Comparison of ENCODE assay signal across 10 cellular contexts in genomic region chr19:55075366-55075998, GRCh38. TPM values are rescaled to one million over a fixed set of nuclear protein-coding genes. Genes with fewer than 3 reads are reported as not detected.
DNase-seq lines count a peak whose midpoint lies in the region; ATAC-seq and TF ChIP-seq lines count a peak whose summit lies in the region.
"Had no signal": no experiment of that assay in that cellular context is flagged by ENCODE, and none has a peak within 500 bp of the region (broad histone marks: within the 10 kb centered on the region; RNA-seq: fewer than 3 reads in every experiment).

EPS8L1 (plus strand) TSS chr19:55075869; CDS start chr19:55076445, 576 bp downstream.

- in situ Hi-C loops in Panc1 (cut with HindIII; ENCODE audit: low pct_unique_long_range_greater_than_20kb, low sequenced_read_pairs), result no loop called here

- H3K36me3 ChIP-seq in Panc1 (ENCODE audit: control insufficient read depth, insufficient read depth, low read length), result no peaks in the 10 kb centered on the region
- no peaks in the 10 kb centered on the region for H3K36me3 ChIP-seq in iPS-18a (ENCODE audit: control insufficient read depth, low read depth, low read length)
- H3K36me3 ChIP-seq in osteoblast (ENCODE audit: insufficient read depth, low read length), result no peaks in the 10 kb centered on the region
- no peaks in the 10 kb centered on the region for H3K36me3 ChIP-seq in MM.1S (replicated peaks; ENCODE audit: insufficient read depth, low read length)
- H3K36me3 ChIP-seq: heart left ventricle had no signal

- intact Hi-C loops in Panc1 (cut with micrococcal nuclease; ENCODE audit: unreplicated experiment), result no loop called here

- no peak for ATAC-seq in Panc1
- no peak for ATAC-seq in HG03521 (IDR thresholded peaks at IDR 0.05; ENCODE audit: unreplicated experiment)
- ATAC-seq: heart left ventricle had no signal

- H3K4me2 ChIP-seq in H9 (ENCODE audit: insufficient read depth, insufficient read length, low read length), result peak within 1 kb of the TSS; percentile 15
- H3K4me2 ChIP-seq in osteoblast (ENCODE audit: insufficient read depth, low read length), result no peak within 1 kb of the TSS
- no peak within 1 kb of the TSS for H3K4me2 ChIP-seq in MM.1S (ENCODE audit: low read depth, low read length)

- H3K23me2 ChIP-seq in H9 (ENCODE audit: insufficient read length, low read depth, low read length, poor library complexity, severe bottlenecking), result peaks cover 6% of the 10 kb centered on the region

- WGBS in H9 (ENCODE audit: extremely low coverage, insufficient read length, low lambda C conversion rate), result no CpG with 5 or more reads among the region's 18 CpGs

- H2AFZ ChIP-seq in H9 (ENCODE audit: low read length) (no peak within 1 kb of the TSS), osteoblast (ENCODE audit: low read length) (no peak within 1 kb of the TSS), MM.1S (ENCODE audit: low read length) (no peak within 1 kb of the TSS)

- H2BK20ac ChIP-seq in H9 (ENCODE audit: low read depth, low read length, poor library complexity, severe bottlenecking), result no peak within 1 kb of the TSS

- CTCF ChIA-PET in Panc1 (lab: Charles Lee), result interaction anchor here (1.1 kb wide), 1 partner anchor 10 kb away, joined by 3 read pairs; no protein-coding TSS in a partner anchor

- H4K20me1 ChIP-seq in H9 (ENCODE audit: control insufficient read depth, insufficient read depth, insufficient read length), result no peaks in the 10 kb centered on the region
- H4K20me1 ChIP-seq in osteoblast (ENCODE audit: insufficient read depth, low read length), result no peaks in the 10 kb centered on the region
- no peaks in the 10 kb centered on the region for H4K20me1 ChIP-seq in MM.1S (ENCODE audit: insufficient read depth, low read length)

- H3K27me3 ChIP-seq in H9 (ENCODE audit: insufficient read depth, low read length) (peaks cover 17% of the 10 kb centered on the region; the same call in 1 of the 2 replicates), Panc1 (ENCODE audit: control insufficient read depth, insufficient read depth, low read length) (no peaks in the 10 kb centered on the region), iPS-18a (ENCODE audit: control insufficient read depth, insufficient read depth, low read length) (peaks cover 66% of the 10 kb centered on the region), osteoblast (ENCODE audit: insufficient read depth, low read length) (peaks cover 16% of the 10 kb centered on the region), MM.1S (replicated peaks; ENCODE audit: insufficient read depth, low read length) (peaks cover 7% of the 10 kb centered on the region; the same call in 1 of the 2 replicates)

- TF ChIP-seq CTCF in H9 (conservative IDR thresholded peaks at IDR 0.05), result no peak
- TF ChIP-seq CTCF in Panc1 (IDR thresholded peaks at IDR 0.05), result no peak
- TF ChIP-seq CTCF in osteoblast (IDR thresholded peaks at IDR 0.05; ENCODE audit: extremely low read depth, low read depth, low read length), result no peak
- no peak for TF ChIP-seq CTCF in MM.1S (IDR thresholded peaks at IDR 0.05; ENCODE audit: low read length)

- no peak within 1 kb of the TSS for H2BK12ac ChIP-seq in H9 (ENCODE audit: insufficient read length, low read depth, low read length)

- no peak within 1 kb of the TSS for H3K27ac ChIP-seq in H9 (ENCODE audit: insufficient read length, low read depth, low read length)
- no peak within 1 kb of the TSS for H3K27ac ChIP-seq in Panc1 (ENCODE audit: low read length)
- no peak within 1 kb of the TSS for H3K27ac ChIP-seq in iPS-18a (ENCODE audit: low read length)
- H3K27ac ChIP-seq in osteoblast (ENCODE audit: low read depth, low read length), result no peak within 1 kb of the TSS
- no peak within 1 kb of the TSS for H3K27ac ChIP-seq in MM.1S (ENCODE audit: low read length)
- H3K27ac ChIP-seq: heart left ventricle, SK-N-MC had no signal

- H4K91ac ChIP-seq in H9 (ENCODE audit: insufficient read length, low read depth, low read length), result no peak within 1 kb of the TSS

- POLR2A ChIA-PET in Panc1 (lab: Charles Lee), result interaction anchor here (0.6 kb wide), 1 partner anchor 30 kb away, joined by 3 read pairs; no protein-coding TSS in a partner anchor

- H2BK120ac ChIP-seq in H9 (ENCODE audit: low read depth, low read length, poor library complexity, severe bottlenecking), result no peak within 1 kb of the TSS

- DNase-seq in H9 (peak; percentile 94), Panc1 (ENCODE audit: low read depth, low spot score) (no peak), osteoblast (ENCODE audit: insufficient read length, low spot score, missing footprints) (peak; percentile 56), MM.1S (no peak), C1 segment of cervical spinal cord (lab: John Stamatoyannopoulos, UW) (no peak)
- no peak for DNase-seq in stimulated activated naive CD4-positive, alpha-beta T cell treated with Interleukin-2 at 50 U/mL for 16 hours (lab: John Stamatoyannopoulos, UW)

- no peak within 1 kb of the TSS for H3K56ac ChIP-seq in H9 (ENCODE audit: insufficient read length, low read depth, low read length)

- no peak within 1 kb of the TSS for H4K8ac ChIP-seq in H9 (replicated peaks; ENCODE audit: insufficient read length, low read depth, low read length)

- H3K9me3 Mint-ChIP-seq in H9, result peaks cover 2 to 8% of the 10 kb centered on the region in 2 experiments; a peak in 3 of 5 replicates

- H2BK5ac ChIP-seq in H9 (ENCODE audit: insufficient read length, low read length), result no peak within 1 kb of the TSS

- no peak within 1 kb of the TSS for H3K14ac ChIP-seq in H9 (ENCODE audit: insufficient read depth, low read length)

- no peak within 1 kb of the TSS for H4K5ac ChIP-seq in H9 (ENCODE audit: insufficient read length, low read depth, low read length)

- BruUV-seq in Panc1 (replicated peaks; lab: Mats Ljungman, UMichigan), result no TSS peak

- no peak within 1 kb of the TSS for H3K23ac ChIP-seq in H9 (ENCODE audit: insufficient read length, low read depth, low read length)

- no peaks in the 10 kb centered on the region for H3K9me3 ChIP-seq in H9 (ENCODE audit: control insufficient read depth, low read depth, low read length)
- H3K9me3 ChIP-seq in Panc1 (ENCODE audit: control insufficient read depth, insufficient read depth, low read depth, low read length), result no peaks in the 10 kb centered on the region
- no peaks in the 10 kb centered on the region for H3K9me3 ChIP-seq in iPS-18a (ENCODE audit: control insufficient read depth, low read depth, low read length)
- no peaks in the 10 kb centered on the region for H3K9me3 ChIP-seq in osteoblast (ENCODE audit: low read depth, low read length)
- no peaks in the 10 kb centered on the region for H3K9me3 ChIP-seq in MM.1S (replicated peaks; ENCODE audit: insufficient read depth, low read length)

- no peaks in the 10 kb centered on the region for H3K79me2 ChIP-seq in H9 (ENCODE audit: insufficient read depth, low read length)
- H3K79me2 ChIP-seq in osteoblast (ENCODE audit: insufficient read depth, low read length), result no peaks in the 10 kb centered on the region
- no peaks in the 10 kb centered on the region for H3K79me2 ChIP-seq in MM.1S (ENCODE audit: low read length)

- no peaks in the 10 kb centered on the region for H3K79me1 ChIP-seq in H9 (ENCODE audit: insufficient read depth, low read depth, low read length, poor library complexity, severe bottlenecking)

- peaks cover 19% of the 10 kb centered on the region for H3F3A ChIP-seq in MM.1S (ENCODE audit: insufficient read depth, low read length)

- no peak within 1 kb of the TSS for H2BK15ac ChIP-seq in H9 (ENCODE audit: low read depth, low read length)

- peak within 1 kb of the TSS in 1 of 3 experiments; percentile 47; a peak in 3 of 7 replicates for H3K27ac Mint-ChIP-seq in H9

- no peak within 1 kb of the TSS for H2AK5ac ChIP-seq in H9 (ENCODE audit: insufficient read length, low read length)

- H3K4me3 Mint-ChIP-seq in H9, result peak within 1 kb of the TSS; percentile 59 to 72

- peaks cover 30 to 43% of the 10 kb centered on the region in 2 experiments for H3K4me1 Mint-ChIP-seq in H9

- no peak within 1 kb of the TSS for H3K4ac ChIP-seq in H9 (ENCODE audit: low read depth, low read length)

- H3K18ac ChIP-seq in H9 (ENCODE audit: insufficient read length, low read depth, low read length), result no peak within 1 kb of the TSS

- H3K36me3 Mint-ChIP-seq in H9 (ENCODE audit: insufficient read depth in 1 of 3, low read depth in 3 of 3), result no peaks in the 10 kb centered on the region; a peak in 2 of 7 replicates

- H3K27me3 Mint-ChIP-seq in H9 (ENCODE audit: low read depth), result peaks cover 86% of the 10 kb centered on the region

- H3K4me3 ChIP-seq in Panc1 (ENCODE audit: low read depth in 2 of 2, low read length in 2 of 2) (no peak within 1 kb of the TSS), iPS-18a (ENCODE audit: low read length) (peak within 1 kb of the TSS; percentile 35), osteoblast (ENCODE audit: insufficient read depth, low read length) (no peak within 1 kb of the TSS), MM.1S (ENCODE audit: low read length) (no peak within 1 kb of the TSS)
- H3K4me3 ChIP-seq: heart left ventricle, SK-N-MC had no signal

- H3K9me2 ChIP-seq in MM.1S (replicated peaks; ENCODE audit: insufficient read depth, low read length), result no peaks in the 10 kb centered on the region

- H3K4me1 ChIP-seq in H9 (ENCODE audit: insufficient read depth, low read length) (peaks cover 5% of the 10 kb centered on the region; the same call in 1 of the 2 replicates), Panc1 (ENCODE audit: control insufficient read depth, insufficient read depth, low read length) (peaks cover 17% of the 10 kb centered on the region), iPS-18a (ENCODE audit: control insufficient read depth, low read depth, low read length) (peaks cover 6% of the 10 kb centered on the region), osteoblast (ENCODE audit: insufficient read depth, low read length) (no peaks in the 10 kb centered on the region), MM.1S (ENCODE audit: low read length) (peaks cover 23% of the 10 kb centered on the region)

- H3K9ac ChIP-seq in H9 (ENCODE audit: extremely low read depth, insufficient read length, low read length) (no peak within 1 kb of the TSS), iPS-18a (ENCODE audit: low read length) (no peak within 1 kb of the TSS), MM.1S (ENCODE audit: low read length) (no peak within 1 kb of the TSS)

- H3T11ph ChIP-seq in H9 (ENCODE audit: low read length), result no peak within 1 kb of the TSS

RNA-seq across cellular contexts. Expression of gene EPS8L1, which starts in this region (rescaled TPM):
- total RNA-seq in H9 (2021), result 21.2 and 24.0 TPM in 2 replicates
- 11.0 TPM for total RNA-seq in Panc1 (2021; ENCODE audit: unreplicated experiment)
- polyA plus RNA-seq in Panc1 (2012; ENCODE audit: insufficient read length), result 27.5 TPM
- 0.29 and 1.1 TPM in 2 replicates for total RNA-seq in osteoblast

Comparison
In these comparisons a context has a peak if more than half of its experiments do, and no peak if none do; other contexts are left out.
1. DNase-seq: peak in H9 (single experiment) and osteoblast (single experiment); none in Panc1 (single experiment), MM.1S (single experiment), stimulated activated naive CD4-positive, alpha-beta T cell treated with Interleukin-2 at 50 U/mL for 16 hours (single experiment) and C1 segment of cervical spinal cord (0 of 14).